Comparison of ENCODE assay signal across 23 cellular contexts in the genomic region with DNA sequence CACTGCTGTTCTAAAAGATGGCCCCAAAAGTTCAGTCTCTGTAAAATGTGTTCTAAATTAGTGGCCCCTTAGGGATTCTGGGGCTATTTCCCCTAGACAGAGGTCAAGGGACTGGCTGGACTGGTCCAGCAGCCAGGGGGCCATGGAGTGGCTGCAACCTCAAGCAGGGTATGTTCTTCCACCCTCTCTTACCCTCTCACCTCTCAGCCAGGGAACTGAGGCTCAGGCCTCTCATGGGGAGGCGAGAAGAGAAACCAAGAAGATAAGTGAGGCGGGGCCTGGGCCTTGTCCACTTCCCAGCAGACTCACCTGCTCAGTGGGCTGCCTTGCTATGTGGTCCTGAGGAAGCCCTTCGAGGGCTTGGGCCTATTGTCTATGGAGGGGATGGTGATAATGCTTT.
DNase-seq lines count a peak whose midpoint lies in the region; ATAC-seq and TF ChIP-seq lines count a peak whose summit lies in the region.
"Had no signal": no experiment of that assay in that cellular context is flagged by ENCODE, and none has a peak within 500 bp of the region (broad histone marks: within the 10 kb centered on the region; RNA-seq: fewer than 3 reads in every experiment).

No MANE protein-coding gene starts in this region.

- no peaks in the 10 kb centered on the region for H3K4me1 Mint-ChIP-seq in MCF 10A (ENCODE audit: insufficient read depth, unreplicated experiment)
- H3K4me1 Mint-ChIP-seq: B cell; CD4-positive, alpha-beta memory T cell; CD4-positive, CD25-positive, alpha-beta regulatory T cell; CD8-positive, alpha-beta memory T cell had no signal

- WGBS in esophagus muscularis mucosa = 89% methylated on average over 3 of the region's 3 CpGs
- no CpG with 5 or more reads among the region's 3 CpGs for WGBS in neuronal stem cell (ENCODE audit: extremely low coverage in 2 of 2, insufficient read length in 2 of 2, insufficient replicate concordance in 1 of 2), 2 donors
- WGBS in aorta, 2 donors = 80 to 92% methylated on average over 3 of the region's 3 CpGs

- H3K23ac ChIP-seq in neuronal stem cell (ENCODE audit: low read depth, low read length, poor library complexity) = no peak overlapping the region

- H2BK5ac ChIP-seq in neuronal stem cell (ENCODE audit: low read length) = no peak overlapping the region

- H2AK5ac ChIP-seq in neuronal stem cell (ENCODE audit: low read depth, low read length) = peak overlapping the region; percentile 53

- H3K4me2 ChIP-seq in neuronal stem cell (ENCODE audit: insufficient read depth, low read length, poor library complexity, severe bottlenecking) = no peak overlapping the region
- H3K4me2 ChIP-seq: A549, BLaER1 had no signal

- no peaks in the 10 kb centered on the region for H3K36me3 ChIP-seq in BE2C
- H3K36me3 ChIP-seq in esophagus muscularis mucosa = no peaks in the 10 kb centered on the region
- H3K36me3 ChIP-seq in neuronal stem cell (replicated peaks in 1 of 2; ENCODE audit: control insufficient read depth in 2 of 2, insufficient read depth in 2 of 2, low read length in 2 of 2) = no peaks in the 10 kb centered on the region
- H3K36me3 ChIP-seq in aorta (ENCODE audit: control insufficient read depth in 1 of 2, insufficient read depth in 2 of 2, low read length in 1 of 2) = no peaks in the 10 kb centered on the region
- H3K36me3 ChIP-seq: BLaER1 had no signal

- H3K18ac ChIP-seq in neuronal stem cell (ENCODE audit: low read length) = peak overlapping the region; percentile 54

- H3K14ac ChIP-seq in neuronal stem cell (ENCODE audit: low read length) = no peak overlapping the region

- peak; percentile 37 for ATAC-seq in aorta (ENCODE audit: low FRiP score)
- ATAC-seq: A549, GM12878 had no signal

- CTCF ChIA-PET in MCF 10A (lab: Yijun Ruan, JAX) = interaction anchor here (0.6 to 4.7 kb wide), 3 partner anchors 10 to 638 kb away, joined by 4 to 41 read pairs (median 18); a partner anchor contains a TSS

- H2BK15ac ChIP-seq in neuronal stem cell (ENCODE audit: low read length) = no peak overlapping the region

- H3K4me3 ChIP-seq in BE2C (ENCODE audit: low read depth, low read length) (no peak overlapping the region), esophagus muscularis mucosa (no peak overlapping the region), neuronal stem cell (ENCODE audit: low read length in 2 of 2) (no peak overlapping the region), aorta (ENCODE audit: low read length in 2 of 2) (no peak overlapping the region)
- H3K4me3 ChIP-seq: A549, BLaER1, GM12878 had no signal

- DNase-seq in BE2C = peak; percentile 100
- peak; percentile 72 for DNase-seq in esophagus muscularis mucosa (ENCODE audit: extremely low spot score)
- DNase-seq in neuronal stem cell (ENCODE audit: low spot score) = no peak
- no peak for DNase-seq in aorta
- no peak for DNase-seq in activated CD4-positive, alpha-beta T cell treated with anti-CD3 and anti-CD28 coated beads, Interleukin-2, amount 50 U/mL, for 1 hour
- no peak for DNase-seq in MCF 10A (ENCODE audit: unreplicated experiment)
- DNase-seq in NCI-H1417 (lab: John Stamatoyannopoulos, UW) = no peak
- DNase-seq: AML-193; C1 segment of cervical spinal cord; Calu3; CD4-positive, alpha-beta memory T cell; CD4-positive, CD25-positive, alpha-beta regulatory T cell; CD8-positive, alpha-beta memory T cell; COR-L47; DND-41; EL; GDM1 had no signal

- intact Hi-C loops in esophagus muscularis mucosa (cut with DNase I) = loop anchor here (5.0 to 10.0 kb wide), 2 partner anchors 335 to 643 kb away; a partner anchor contains a TSS
- intact Hi-C loops in aorta (cut with DNase I) = loop anchor here in 1 of 2 donors (10.0 kb wide), 1 partner anchor 645 kb away; no protein-coding TSS in a partner anchor
- intact Hi-C loops in MCF 10A (cut with micrococcal nuclease) = loop anchor here (5.0 kb wide), 1 partner anchor 643 kb away; no protein-coding TSS in a partner anchor

- no peak overlapping the region for H3K27ac Mint-ChIP-seq in MCF 10A (ENCODE audit: low read depth, unreplicated experiment)
- H3K27ac Mint-ChIP-seq: B cell; CD14-positive monocyte; CD4-positive, alpha-beta memory T cell; CD4-positive, CD25-positive, alpha-beta regulatory T cell; CD8-positive, alpha-beta memory T cell had no signal

- no peaks in the 10 kb centered on the region for H3K79me1 ChIP-seq in neuronal stem cell (ENCODE audit: low read depth, low read length)

- H3K36me3 Mint-ChIP-seq in MCF 10A (ENCODE audit: insufficient read depth, unreplicated experiment) = peaks cover 5% of the 10 kb centered on the region
- H3K36me3 Mint-ChIP-seq: CD14-positive monocyte; CD4-positive, alpha-beta memory T cell; CD4-positive, CD25-positive, alpha-beta regulatory T cell; CD8-positive, alpha-beta memory T cell had no signal

- no peak overlapping the region for H3K4me3 Mint-ChIP-seq in MCF 10A (ENCODE audit: unreplicated experiment)
- H3K4me3 Mint-ChIP-seq: B cell; CD14-positive monocyte; CD4-positive, alpha-beta memory T cell; CD4-positive, CD25-positive, alpha-beta regulatory T cell; CD8-positive, alpha-beta memory T cell had no signal

- peaks cover 32% of the 10 kb centered on the region for H3K4me1 ChIP-seq in BE2C
- H3K4me1 ChIP-seq in esophagus muscularis mucosa = no peaks in the 10 kb centered on the region
- H3K4me1 ChIP-seq in neuronal stem cell (ENCODE audit: control insufficient read depth in 2 of 2, insufficient read depth in 1 of 2, low read depth in 1 of 2, low read length in 2 of 2) = peaks cover 5 to 7% of the 10 kb centered on the region in 2 donors
- no peaks in the 10 kb centered on the region for H3K4me1 ChIP-seq in aorta (ENCODE audit: control insufficient read depth in 1 of 2, insufficient read depth in 2 of 2, low read length in 2 of 2)
- H3K4me1 ChIP-seq: A549 had no signal

- H4K8ac ChIP-seq in neuronal stem cell (ENCODE audit: low read depth, low read length) = no peak overlapping the region

- no peaks in the 10 kb centered on the region for H3K27me3 Mint-ChIP-seq in MCF 10A (ENCODE audit: insufficient read depth, unreplicated experiment)
- H3K27me3 Mint-ChIP-seq: CD4-positive, alpha-beta memory T cell; CD8-positive, alpha-beta memory T cell had no signal

- H3K27me3 ChIP-seq in BE2C = no peaks in the 10 kb centered on the region
- no peaks in the 10 kb centered on the region for H3K27me3 ChIP-seq in esophagus muscularis mucosa
- H3K27me3 ChIP-seq in neuronal stem cell (ENCODE audit: control insufficient read depth in 3 of 3, insufficient read depth in 3 of 3, low read depth in 1 of 3, low read length in 3 of 3) = no peaks in the 10 kb centered on the region
- peaks cover 0 to 3% of the 10 kb centered on the region in 2 donors for H3K27me3 ChIP-seq in aorta (ENCODE audit: control insufficient read depth in 1 of 2, insufficient read depth in 2 of 2, low read length in 1 of 2)

- POLR2A ChIA-PET in MCF 10A (lab: Yijun Ruan, JAX) = no interaction called here

- H3K27ac ChIP-seq in esophagus muscularis mucosa (replicated peaks in 1 of 4) = no peak overlapping the region
- H3K27ac ChIP-seq in neuronal stem cell (replicated peaks; ENCODE audit: low read length) = no peak overlapping the region
- no peak overlapping the region for H3K27ac ChIP-seq in aorta (ENCODE audit: low read depth in 1 of 2, low read length in 2 of 2)
- H3K27ac ChIP-seq: 22Rv1, A549, BLaER1 had no signal

- no peak for TF ChIP-seq EP300 in esophagus muscularis mucosa (IDR thresholded peaks at IDR 0.05)

- H2BK12ac ChIP-seq in neuronal stem cell (ENCODE audit: low read length) = no peak overlapping the region

- BruUV-seq in MCF 10A (replicated peaks; lab: Mats Ljungman, UMichigan) = no TSS peak

- no peak overlapping the region for H2AFZ ChIP-seq in neuronal stem cell (ENCODE audit: low read length)

- peaks cover 2% of the 10 kb centered on the region; the same call in 1 of the 2 replicates for H3K9me3 ChIP-seq in BE2C
- H3K9me3 ChIP-seq in esophagus muscularis mucosa = no peaks in the 10 kb centered on the region
- H3K9me3 ChIP-seq in neuronal stem cell (replicated peaks in 1 of 2; ENCODE audit: control insufficient read depth in 2 of 2, insufficient read depth in 1 of 2, low read depth in 1 of 2, low read length in 2 of 2) = no peaks in the 10 kb centered on the region
- H3K9me3 ChIP-seq in aorta (ENCODE audit: control insufficient read depth, low read length) = no peaks in the 10 kb centered on the region
- H3K9me3 ChIP-seq: A549, BLaER1 had no signal

- no peak overlapping the region for H2BK120ac ChIP-seq in neuronal stem cell (ENCODE audit: low read depth, low read length)

- no peak for TF ChIP-seq POLR2A in esophagus muscularis mucosa (IDR thresholded peaks at IDR 0.05; ENCODE audit: low read depth)

- H3K4ac ChIP-seq in neuronal stem cell (ENCODE audit: low read length) = no peak overlapping the region

- TF ChIP-seq CTCF in BE2C (IDR thresholded peaks at IDR 0.05; ENCODE audit: low read depth, low read length) (no peak), esophagus muscularis mucosa (IDR thresholded peaks at IDR 0.05) (no peak), MCF 10A (IDR thresholded peaks at IDR 0.05; ENCODE audit: unreplicated experiment) (no peak)

- no peaks in the 10 kb centered on the region for H3K9me3 Mint-ChIP-seq in MCF 10A (ENCODE audit: unreplicated experiment)
- H3K9me3 Mint-ChIP-seq: CD14-positive monocyte had no signal

- H3K9ac ChIP-seq in neuronal stem cell (ENCODE audit: low read depth, low read length, poor library complexity) = no peak overlapping the region
- H3K9ac ChIP-seq: BLaER1 had no signal

- no peak overlapping the region for H4K91ac ChIP-seq in neuronal stem cell (ENCODE audit: low read depth, low read length, poor library complexity)

Comparison
In these comparisons a context has a peak if more than half of its experiments do, and no peak if none do; other contexts are left out.
1. DNase-seq: peak in BE2C (single experiment) and esophagus muscularis mucosa (single experiment); none in neuronal stem cell (single experiment), aorta (0 of 2), activated CD4-positive, alpha-beta T cell treated with anti-CD3 and anti-CD28 coated beads, Interleukin-2, amount 50 U/mL, for 1 hour (single experiment), MCF 10A (single experiment) and NCI-H1417 (0 of 3).